Comparison of ENCODE assay signal across 34 cellular contexts in genomic region chr3:182784542-182784941, GRCh38.
"Had no signal": no experiment of that assay in that cellular context is flagged by ENCODE, and none has a peak within 500 bp of the region (broad histone marks: within the 10 kb centered on the region; RNA-seq: fewer than 3 reads in every experiment).

No MANE protein-coding gene starts in this region.

- ATAC-seq: activated CD8-positive, alpha-beta memory T cell treated with anti-CD3 and anti-CD28 coated beads, Interleukin-2, amount 10 ng/mL, durations not matched to agents 7 days and 5 days; activated naive CD8-positive, alpha-beta T cell treated with anti-CD3 and anti-CD28 coated beads, Interleukin-2, amount 50 U/mL, for 24 hours; Right ventricle myocardium inferior; SK-N-SH treated with all-trans-retinoic acid at 6 μM for 48 hours had no signal

- H3K27ac ChIP-seq: PC-9, RWPE1, VCaP had no signal

- H2AFZ ChIP-seq: PC-9 had no signal

- H3K4me3 ChIP-seq: PC-9 had no signal

- DNase-seq: activated B cell treated with CpG ODN at 0.5 μM for 24 hours; activated CD4-positive, alpha-beta memory T cell treated with anti-CD3 and anti-CD28 coated beads, Interleukin-2, amount 10 ng/mL, durations not matched to agents 7 days and 5 days; activated CD4-positive, alpha-beta T cell treated with anti-CD3 and anti-CD28 coated beads for 1 hour; activated CD4-positive, alpha-beta T cell treated with anti-CD3 and anti-CD28 coated beads for 48 hours; activated CD8-positive, alpha-beta memory T cell treated with anti-CD3 and anti-CD28 coated beads for 24 hours; activated CD8-positive, alpha-beta memory T cell treated with anti-CD3 and anti-CD28 coated beads, Interleukin-2, amount 10 ng/mL, durations not matched to agents 7 days and 5 days; activated CD8-positive, alpha-beta memory T cell treated with anti-CD3 and anti-CD28 coated beads, Interleukin-2, amount 50 U/mL, for 48 hours; activated effector memory CD4-positive, alpha-beta T cell treated with Interleukin-2 at 50 U/mL for 16 hours; activated naive CD4-positive, alpha-beta T cell treated with anti-CD3 and anti-CD28 coated beads, Interleukin-2, amount 10 ng/mL, durations not matched to agents 7 days and 5 days; activated naive CD8-positive, alpha-beta T cell treated with anti-CD3 and anti-CD28 coated beads, Interleukin-2, amount 50 U/mL, for 24 hours; activated T-cell treated with anti-CD3 and anti-CD28 coated beads, Interleukin-2, amount 50 U/mL, for 48 hours; anterior cingulate cortex; caudate nucleus; cerebellar nuclear complex; MM.1S; MV-4-11; NCI-H1092; NCI-H1436 treated with DMSO at 0.1 percent for 48 hours; NCI-H1694 treated with DMSO at 0.1 percent for 48 hours; NCI-H2029; NCI-H345; NCI-H524 treated with DMSO at 0.1 percent for 48 hours; NCI-H748 treated with DMSO at 0.1 percent for 48 hours; NK-92 treated with Interleukin-12 subunit alpha and Interleukin-12 subunit beta, amount 100 ng/mL, for 24 hours; PC-9; SIG-M5; T-helper 1 cell; T-helper 9 cell had no signal

- FAIRE-seq: bronchial epithelial cell, RCC 7860 had no signal

- H3K4me2 ChIP-seq: PC-9 had no signal
